ENCODE assay signal across 9 cellular contexts in the genomic region with DNA sequence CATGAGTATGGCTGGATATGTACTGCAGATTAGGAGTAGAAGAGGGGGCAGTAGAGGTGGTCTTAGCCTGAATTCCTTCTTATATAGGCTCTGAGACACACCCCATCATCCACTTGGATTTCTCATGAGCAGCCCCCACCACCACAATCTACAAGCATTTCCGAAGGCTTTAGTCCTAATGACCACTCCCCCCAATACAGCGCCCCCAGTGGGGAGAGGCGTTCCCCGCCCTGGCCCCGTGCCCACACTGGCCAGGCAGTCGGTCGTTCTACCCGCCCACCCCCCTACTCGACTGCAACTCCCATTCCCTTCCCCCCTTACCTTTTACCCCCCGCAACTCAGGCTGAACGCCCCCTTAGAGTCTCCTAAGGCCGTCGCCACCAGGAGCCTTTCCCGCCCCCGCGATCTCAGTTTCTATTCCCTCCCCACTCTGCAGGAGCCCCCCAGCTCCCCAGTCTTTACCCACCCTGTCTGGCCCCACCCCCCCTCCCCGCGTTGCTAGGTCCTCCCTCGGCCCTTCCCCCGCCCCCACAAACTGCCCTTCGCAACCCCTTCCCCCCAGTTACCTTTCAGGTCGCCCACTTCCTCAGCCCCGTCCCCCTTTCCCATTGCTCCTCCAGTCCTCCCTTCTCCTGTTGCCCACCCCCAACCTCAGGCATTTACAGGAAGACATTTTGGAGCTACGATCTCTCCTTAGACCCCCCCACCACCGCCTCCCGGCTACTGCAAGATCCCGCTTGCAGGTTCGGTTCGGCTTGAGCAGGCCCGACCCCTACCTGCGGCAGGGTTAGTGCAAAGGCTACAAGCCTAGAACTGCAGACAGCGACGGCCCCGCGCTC. TPM values are rescaled to one million over a fixed set of nuclear protein-coding genes. Genes with fewer than 3 reads are reported as not detected.
DNase-seq lines count a peak whose midpoint lies in the region; ATAC-seq and TF ChIP-seq lines count a peak whose summit lies in the region.
"Had no signal": no experiment of that assay in that cellular context is flagged by ENCODE, and none has a peak within 500 bp of the region (broad histone marks: within the 10 kb centered on the region; RNA-seq: fewer than 3 reads in every experiment).

No MANE protein-coding gene starts in this region.

- peaks cover 22% of the 10 kb centered on the region for H3K36me3 Mint-ChIP-seq in CD8-positive, alpha-beta T cell

- H3K27me3 ChIP-seq in CD8-positive, alpha-beta T cell (ENCODE audit: insufficient read depth, low read length): no peaks in the 10 kb centered on the region
- H3K27me3 ChIP-seq in HL-60 (ENCODE audit: insufficient read depth, poor library complexity, severe bottlenecking) (no peaks in the 10 kb centered on the region), breast epithelium (peaks cover 0 to 49% of the 10 kb centered on the region in 2 donors)

- peak overlapping the region; percentile 94 for H3K4me3 Mint-ChIP-seq in CD8-positive, alpha-beta T cell

- no peaks in the 10 kb centered on the region for H3K9me3 Mint-ChIP-seq in CD8-positive, alpha-beta T cell

- H3K4me1 ChIP-seq in CD8-positive, alpha-beta T cell (ENCODE audit: insufficient read depth, low read length): peaks cover 28% of the 10 kb centered on the region
- H3K4me1 ChIP-seq in breast epithelium: no peaks in the 10 kb centered on the region

- CTCF ChIA-PET in CD8-positive, alpha-beta T cell (lab: Charles Lee): interaction anchor here (1.1 to 2.1 kb wide), 5 partner anchors 10 to 117 kb away, joined by 3 to 6 read pairs (median 3); a partner anchor contains a TSS

- no peak for ATAC-seq in CD8-positive, alpha-beta T cell

- peak overlapping the region; percentile 87 for H3K27ac ChIP-seq in CD8-positive, alpha-beta T cell (ENCODE audit: low read depth, low read length)
- H3K27ac ChIP-seq in HL-60 (replicated peaks) (peak overlapping the region; percentile 88), breast epithelium (peak overlapping the region; percentile 87 to 94)

- intact Hi-C loops in CD8-positive, alpha-beta T cell (cut with DNase I, micrococcal nuclease): loop anchor here (1.0 to 10.0 kb wide), 9 partner anchors 30 to 1054 kb away; a partner anchor contains a TSS
- intact Hi-C loops in breast epithelium (cut with DNase I; ENCODE audit: low total_unique reads): no loop called here

- no peaks in the 10 kb centered on the region for H3K36me3 ChIP-seq in CD8-positive, alpha-beta T cell (ENCODE audit: insufficient read depth, low read length)
- H3K36me3 ChIP-seq in breast epithelium: no peaks in the 10 kb centered on the region

- peak overlapping the region; percentile 79 for H3K4me3 ChIP-seq in CD8-positive, alpha-beta T cell (ENCODE audit: low read depth, low read length)
- H3K4me3 ChIP-seq in HL-60 (replicated peaks; ENCODE audit: insufficient read depth, low read length): peak overlapping the region; percentile 53
- peak overlapping the region; percentile 65 to 80 (median 68) for H3K4me3 ChIP-seq in breast epithelium

- POLR2A ChIA-PET in CD8-positive, alpha-beta T cell (lab: Charles Lee): interaction anchor here (1.0 to 3.1 kb wide), 7 partner anchors 30 to 280 kb away, joined by 3 to 33 read pairs (median 5); a partner anchor contains a TSS

- no peak for TF ChIP-seq POLR2A in breast epithelium (IDR thresholded peaks at IDR 0.05)

- H3K9me3 ChIP-seq in CD8-positive, alpha-beta T cell (ENCODE audit: low read length): no peaks in the 10 kb centered on the region
- no peaks in the 10 kb centered on the region for H3K9me3 ChIP-seq in breast epithelium

- peak; percentile 33 for TF ChIP-seq CTCF in CD8-positive, alpha-beta T cell (IDR thresholded peaks at IDR 0.05)
- peak; percentile 21 for TF ChIP-seq CTCF in HL-60 (IDR thresholded peaks at IDR 0.05; ENCODE audit: insufficient read depth, low read length)
- TF ChIP-seq CTCF in breast epithelium (IDR thresholded peaks at IDR 0.05): peak in 1 of 3 donors; percentile 17

- DNase-seq in CD8-positive, alpha-beta T cell: peak in 4 of 7 experiments; percentile 1 to 55 (median 30)
- DNase-seq in HL-60 (ENCODE audit: low read depth in 1 of 2, low spot score in 1 of 2): peak in 1 of 2 experiments; percentile 45
- DNase-seq in SW480 (ENCODE audit: low spot score): peak; percentile 16
- DNase-seq in breast epithelium (ENCODE audit: low spot score in 2 of 2): peak in 1 of 2 donors; percentile 57
- DNase-seq in islet precursor cell: peak; percentile 59
- DNase-seq in stimulated activated CD4-positive, alpha-beta T cell treated with anti-CD3 and anti-CD28 coated beads, Interleukin-4, amount 100 ng/mL, for 1 hour: peak; percentile 13
- DNase-seq in NK-92 treated with Interleukin-12 subunit alpha and Interleukin-12 subunit beta, amount 100 ng/mL, for 24 hours (lab: John Stamatoyannopoulos, UW): no peak
- no peak for DNase-seq in mesenteric fat pad (ENCODE audit: low spot score)

- H3K27me3 Mint-ChIP-seq in CD8-positive, alpha-beta T cell (ENCODE audit: low read depth): no peaks in the 10 kb centered on the region

- H3K4me1 Mint-ChIP-seq in CD8-positive, alpha-beta T cell (ENCODE audit: low read depth): peaks cover 26% of the 10 kb centered on the region

- peak overlapping the region; percentile 92 for H3K27ac Mint-ChIP-seq in CD8-positive, alpha-beta T cell

RNA-seq across cellular contexts. Expression of a gene that starts 0.5 kb away (rescaled TPM):
- total RNA-seq in CD8-positive, alpha-beta T cell: 10 to 100 TPM; 12.2 to 13.2 TPM
- total RNA-seq in breast epithelium (10 to 100 TPM; 11.5 to 17.6 (median 11.5) TPM), mesenteric fat pad (11.8 TPM)

RNA-seq across cellular contexts. Expression of a gene that starts 30.0 kb away (rescaled TPM):
- total RNA-seq in CD8-positive, alpha-beta T cell: 100 to 1,000 TPM; 488 to 500 TPM
- 100 to 1,000 TPM; 247 to 260 (median 257) TPM for total RNA-seq in breast epithelium
- total RNA-seq in mesenteric fat pad: 168 TPM

RNA-seq across cellular contexts. Expression of a gene that starts 30.4 kb away (rescaled TPM):
- total RNA-seq in CD8-positive, alpha-beta T cell: not detected
- total RNA-seq in breast epithelium (1 to 10 TPM in 2 of 3 donors, not detected in 1; 1.8 to 6.9 TPM), mesenteric fat pad (not detected)
- total RNA-seq: T-helper 1 cell treated with Interleukin-12 subunit alpha and Interleukin-12 subunit beta and Interleukin-4 antibody, amounts not matched to agents 30 ng/mL and 1 ng/mL, for 36 hours had no signal

RNA-seq across cellular contexts. Expression of a gene that starts 48.1 kb away (rescaled TPM):
- total RNA-seq in CD8-positive, alpha-beta T cell: 1 to 10 TPM; 2.2 TPM
- 1 to 10 TPM in 2 of 3 donors, not detected in 1; 1.0 to 1.6 TPM for total RNA-seq in breast epithelium
- 0.84 TPM for total RNA-seq in mesenteric fat pad

Comparison
In these comparisons a context has a peak if more than half of its experiments do, and no peak if none do; other contexts are left out.
1. DNase-seq: peak in CD8-positive, alpha-beta T cell (4 of 7), SW480 (single experiment), islet precursor cell (single experiment) and stimulated activated CD4-positive, alpha-beta T cell treated with anti-CD3 and anti-CD28 coated beads, Interleukin-4, amount 100 ng/mL, for 1 hour (single experiment); none in NK-92 treated with Interleukin-12 subunit alpha and Interleukin-12 subunit beta, amount 100 ng/mL, for 24 hours (single experiment) and mesenteric fat pad (single experiment).
2. Peak in every context shown above with its lines, with median percentiles within 50 percentile points of each other: H3K27ac ChIP-seq and H3K4me3 ChIP-seq.